Comparison of ENCODE assay signal across 12 cellular contexts in genomic region chr7:151863386-151864079, GRCh38. TPM values are rescaled to one million over a fixed set of nuclear protein-coding genes. Genes with fewer than 3 reads are reported as not detected.
DNase-seq lines count a peak whose midpoint lies in the region; ATAC-seq, FAIRE-seq and TF ChIP-seq lines count a peak whose summit lies in the region.
"Had no signal": no experiment of that assay in that cellular context is flagged by ENCODE, and none has a peak within 500 bp of the region (broad histone marks: within the 10 kb centered on the region; RNA-seq: fewer than 3 reads in every experiment).

No MANE protein-coding gene starts in this region.

- no peak for TF ChIP-seq POLR2A in HepG2 (IDR thresholded peaks at IDR 0.05; ENCODE audit: insufficient read depth in 1 of 2, low read depth in 2 of 2, low read length in 2 of 2)
- TF ChIP-seq POLR2A in uterus (IDR thresholded peaks at IDR 0.05): no peak

- H3K9me3 ChIP-seq in BLaER1 (no peaks in the 10 kb centered on the region), HepG2 (ENCODE audit: low read length) (no peaks in the 10 kb centered on the region), uterus (no peaks in the 10 kb centered on the region), MG63 (no peaks in the 10 kb centered on the region)

- H3K4me1 ChIP-seq in BLaER1 (peaks cover 36% of the 10 kb centered on the region), HepG2 (ENCODE audit: insufficient read depth, low read length) (no peaks in the 10 kb centered on the region), uterus (no peaks in the 10 kb centered on the region)

- DNase-seq in RPMI8226: peak; percentile 35
- peak; percentile 50 for DNase-seq in HepG2 (ENCODE audit: low spot score)
- no peak for DNase-seq in AG20443 (ENCODE audit: low spot score)
- no peak for DNase-seq in uterus
- no peak for DNase-seq in HFFc6
- DNase-seq in MG63: no peak
- DNase-seq: activated T-cell treated with anti-CD3 and anti-CD28 coated beads, Interleukin-2, amount 50 U/mL, for 72 hours; central memory CD4-positive, alpha-beta T cell; COR-L47; NCI-H2107 had no signal

- peak; percentile 95 for ATAC-seq in HepG2
- ATAC-seq: activated T-cell treated with anti-CD3 and anti-CD28 coated beads, Interleukin-2, amount 50 U/mL, for 72 hours had no signal

- TF ChIP-seq RAD21 in HepG2 (CRISPR knock-in tag; IDR thresholded peaks at IDR 0.05): peak; percentile 59

- CTCF ChIA-PET in HepG2 (lab: Yijun Ruan, JAX; ENCODE audit: low intra/inter-chr PET ratio, low total read pairs): interaction anchor here (0.8 kb wide), 1 partner anchor 282 kb away, joined by 3 read pairs; no protein-coding TSS in a partner anchor

- peaks cover 39% of the 10 kb centered on the region for H3K27me3 Mint-ChIP-seq in HFFc6 (ENCODE audit: insufficient read depth)

- FAIRE-seq in HepG2 (lab: Jason Lieb, UNC): peak; percentile 53

- H3K36me3 ChIP-seq in BLaER1 (no peaks in the 10 kb centered on the region), HepG2 (replicated peaks in 1 of 2; ENCODE audit: control insufficient read depth in 1 of 2, insufficient read depth in 2 of 2, low read length in 2 of 2) (no peaks in the 10 kb centered on the region), uterus (no peaks in the 10 kb centered on the region), MG63 (no peaks in the 10 kb centered on the region)

- H3K4me2 ChIP-seq in BLaER1: peak overlapping the region; percentile 49
- no peak overlapping the region for H3K4me2 ChIP-seq in HepG2 (ENCODE audit: low read depth, low read length)

- no TSS peak for BruUV-seq in HepG2 (replicated peaks; lab: Mats Ljungman, UMichigan)

- H3K27ac ChIP-seq in BLaER1: peak overlapping the region; percentile 36; the same call in 1 of the 2 replicates
- H3K27ac ChIP-seq in HepG2 (ENCODE audit: extremely low read length, insufficient read depth, low read length): no peak overlapping the region
- no peak overlapping the region for H3K27ac ChIP-seq in uterus

- no peaks in the 10 kb centered on the region for H3K9me3 Mint-ChIP-seq in HFFc6
- H3K9me3 Mint-ChIP-seq: activated T-cell treated with anti-CD3 and anti-CD28 coated beads, Interleukin-2, amount 50 U/mL, for 72 hours had no signal

- peaks cover 7% of the 10 kb centered on the region; the same call in 1 of the 2 replicates for H3K4me1 Mint-ChIP-seq in HFFc6 (ENCODE audit: low read depth)

- no peak overlapping the region for H3K4me3 ChIP-seq in BLaER1
- H3K4me3 ChIP-seq in HepG2 (replicated peaks in 1 of 3; ENCODE audit: insufficient read depth in 1 of 3, low read depth in 2 of 3, low read length in 3 of 3): no peak overlapping the region
- no peak overlapping the region for H3K4me3 ChIP-seq in uterus
- no peak overlapping the region for H3K4me3 ChIP-seq in MG63

- H3K36me3 Mint-ChIP-seq in HFFc6 (ENCODE audit: low read depth): no peaks in the 10 kb centered on the region

- in situ Hi-C loops in HepG2 (cut with HindIII; ENCODE audit: extremely low pct_ligation_motif_present, low pct_unique_long_range_greater_than_20kb): no loop called here

- no peak overlapping the region for H2AFZ ChIP-seq in HepG2 (ENCODE audit: low read length)

- no peak overlapping the region for H3K4me3 Mint-ChIP-seq in HFFc6
- H3K4me3 Mint-ChIP-seq: activated T-cell treated with anti-CD3 and anti-CD28 coated beads, Interleukin-2, amount 50 U/mL, for 72 hours had no signal

- no peak overlapping the region for H3K27ac Mint-ChIP-seq in HFFc6
- H3K27ac Mint-ChIP-seq: activated T-cell treated with anti-CD3 and anti-CD28 coated beads, Interleukin-2, amount 50 U/mL, for 72 hours had no signal

- TF ChIP-seq EP300 in HepG2 (IDR thresholded peaks at IDR 0.05; ENCODE audit: low read depth in 2 of 2, low read length in 2 of 2) (no peak), HepG2 (CRISPR knock-in tag; IDR thresholded peaks at IDR 0.05; ENCODE audit: borderline replicate concordance) (no peak)

- H3K9ac ChIP-seq in BLaER1: no peak overlapping the region
- no peak overlapping the region for H3K9ac ChIP-seq in HepG2 (ENCODE audit: insufficient read depth, low read depth, low read length)

- 64% methylated on average over 11 of the region's 11 CpGs for WGBS in HepG2 (ENCODE audit: low lambda C conversion rate)

- H3K27me3 ChIP-seq in BLaER1 (no peaks in the 10 kb centered on the region), HepG2 (ENCODE audit: control insufficient read depth in 1 of 2, insufficient read depth in 2 of 2, low read length in 2 of 2) (no peaks in the 10 kb centered on the region; a peak in 1 of 5 replicates), uterus (no peaks in the 10 kb centered on the region), MG63 (no peaks in the 10 kb centered on the region)

- intact Hi-C loops in HepG2 (cut with micrococcal nuclease; ENCODE audit: unreplicated experiment) (no loop called here), uterus (cut with DNase I; ENCODE audit: low total_unique reads) (no loop called here)

- H3K79me2 ChIP-seq in HepG2 (ENCODE audit: insufficient read depth, low read length): no peaks in the 10 kb centered on the region

- POLR2A ChIA-PET in HepG2 (lab: Yijun Ruan, JAX): no interaction called here

- TF ChIP-seq CTCF in GM12873 (IDR thresholded peaks at IDR 0.05; ENCODE audit: insufficient read depth, low read depth, low read length, missing control alignments) (peak; percentile 28), HepG2 (CRISPR knock-in tag; IDR thresholded peaks at IDR 0.05) (peak; percentile 67), uterus (IDR thresholded peaks at IDR 0.05) (no peak), HFFc6 (IDR thresholded peaks at IDR 0.05) (no peak)

- peaks cover 8% of the 10 kb centered on the region; the same call in 1 of the 2 replicates for H4K20me1 ChIP-seq in BLaER1
- H4K20me1 ChIP-seq in HepG2 (ENCODE audit: insufficient read depth, low read length): no peaks in the 10 kb centered on the region; the same call in 1 of the 2 replicates

TF ChIP-seq in HepG2, 621 proteins besides CTCF, POLR2A, EP300 and RAD21 (continues in another document):
- TF ChIP-seq ZNF589 (CRISPR knock-in tag; conservative IDR thresholded peaks at IDR 0.05) (no peak), SP5 (CRISPR knock-in tag; IDR thresholded peaks at IDR 0.05; ENCODE audit: borderline replicate concordance, low read depth) (no peak), KMT2B (CRISPR knock-in tag; IDR thresholded peaks at IDR 0.05) (no peak), GPN1 (CRISPR knock-in tag; IDR thresholded peaks at IDR 0.05; ENCODE audit: borderline replicate concordance) (no peak), HOMEZ (CRISPR knock-in tag; IDR thresholded peaks at IDR 0.05; ENCODE audit: low read depth) (no peak), SMC3 (IDR thresholded peaks at IDR 0.05; ENCODE audit: low read length) (peak; percentile 52), ZNF883 (CRISPR knock-in tag; IDR thresholded peaks at IDR 0.05; ENCODE audit: not compliant biosample characterization) (peak; percentile 34), SCMH1 (CRISPR knock-in tag; IDR thresholded peaks at IDR 0.05; ENCODE audit: borderline replicate concordance) (no peak), STAG1 (CRISPR knock-in tag; IDR thresholded peaks at IDR 0.05) (peak; percentile 61), ONECUT2 (CRISPR knock-in tag; IDR thresholded peaks at IDR 0.05) (no peak), NR2F6 (IDR thresholded peaks at IDR 0.05) (no peak), NR2F6 (CRISPR knock-in tag; IDR thresholded peaks at IDR 0.05) (0 out of 2 replicates have a peak, but pooled peaks have one; percentile 29)

RNA-seq across cellular contexts. Expression of gene PRKAG2, which starts 13.4 kb away (rescaled TPM):
- 1.1 and 1.3 TPM in 2 replicates for total RNA-seq in HepG2 (2016; rRNA removed; fragmentation: Illumina TruSeq; extraction: Trizol)
- 1.3 and 1.8 TPM in 2 replicates for total RNA-seq in HepG2 (2016; cell fraction: cytosol; rRNA removed; fragmentation: Illumina TruSeq; extraction: Trizol; ENCODE audit: low read depth)
- total RNA-seq in HepG2 (2016; cell fraction: insoluble cytoplasmic fraction; rRNA removed; fragmentation: Illumina TruSeq; extraction: Trizol): 1.2 and 1.3 TPM in 2 replicates
- total RNA-seq in HepG2 (2016; cell fraction: membrane; rRNA removed; fragmentation: Illumina TruSeq; extraction: Trizol): 2.2 and 2.3 TPM in 2 replicates
- total RNA-seq in HepG2 (2016; cell fraction: nucleus; rRNA removed; fragmentation: Illumina TruSeq; extraction: Trizol): 0.78 TPM in 2 replicates
- polyA plus RNA-seq in HepG2 (2011; rRNA removed): 0.85 and 0.90 TPM in 2 replicates
- 0.47 and 0.62 TPM in 2 replicates for polyA plus RNA-seq in HepG2 (2011; cell fraction: cytosol; rRNA removed)
- 0.83 and 1.2 TPM in 2 replicates for polyA plus RNA-seq in HepG2 (2011; cell fraction: nucleus; rRNA removed)
- polyA plus RNA-seq in HepG2 (2012): 0.30 and 0.45 TPM in 2 replicates
- polyA plus RNA-seq in HepG2 (2016; cell fraction: cytosol; fragmentation: Illumina TruSeq; extraction: Trizol; ENCODE audit: low read depth): 2.1 and 2.9 TPM in 2 replicates
- polyA plus RNA-seq in HepG2 (2016; cell fraction: insoluble cytoplasmic fraction; fragmentation: Illumina TruSeq; extraction: Trizol; ENCODE audit: low read depth): 1.7 and 2.3 TPM in 2 replicates
- 3.3 and 3.5 TPM in 2 replicates for polyA plus RNA-seq in HepG2 (2016; cell fraction: membrane; fragmentation: Illumina TruSeq; extraction: Trizol; ENCODE audit: low read depth)
- 2.0 and 3.4 TPM in 2 replicates for polyA plus RNA-seq in HepG2 (2016; cell fraction: nucleus; fragmentation: Illumina TruSeq; extraction: Trizol; ENCODE audit: insufficient read depth, low read depth)
- 0.20 and 0.87 TPM in 2 replicates for polyA minus RNA-seq in HepG2 (2011; rRNA and poly(A)+ RNA removed; ENCODE audit: low replicate concordance)
- not detected in 2 replicates for polyA minus RNA-seq in HepG2 (2011; cell fraction: cytosol; rRNA and poly(A)+ RNA removed)
- 0.75 and 0.77 TPM in 2 replicates for polyA minus RNA-seq in HepG2 (2011; cell fraction: nucleus; rRNA and poly(A)+ RNA removed)
- total RNA-seq in uterus: 10 to 100 TPM; 15.1 to 66.2 (median 33.6) TPM
- total RNA-seq in HFFc6 (2021; fragmentation: NEBNext Ultra II Directional; extraction: Animal tissue kit (Norgen Biotek cat#: 25700)): 10 to 100 TPM; 15.1 to 19.2 (median 18.4) TPM
- 15.2 and 17.7 TPM in 2 replicates for total RNA-seq in MG63 (2014; rRNA removed; shearing (Covaris generic); ENCODE audit: low replicate concordance)

Comparison
In these comparisons a context has a peak if more than half of its experiments do, and no peak if none do; other contexts are left out.
1. CTCF ChIP-seq: peak in GM12873 (single experiment) and HepG2 (single experiment); none in uterus (0 of 4) and HFFc6 (single experiment).
2. DNase-seq: peak in RPMI8226 (single experiment) and HepG2 (single experiment); none in AG20443 (single experiment), uterus (0 of 2), HFFc6 (single experiment) and MG63 (single experiment).